In genomic region chr4:57065730-57066482, GRCh38 we compare ENCODE assay signal across 14 cellular contexts. TPM values are rescaled to one million over a fixed set of nuclear protein-coding genes. Genes with fewer than 3 reads are reported as not detected.
A peak's percentile ranks its signal among the peaks of the same experiment; 100 is the strongest.
DNase-seq lines count a peak whose midpoint lies in the region; ATAC-seq and TF ChIP-seq lines count a peak whose summit lies in the region.
"Had no signal": no experiment of that assay in that cellular context is flagged by ENCODE, and none has a peak within 500 bp of the region (broad histone marks: within the 10 kb centered on the region; RNA-seq: fewer than 3 reads in every experiment).

No MANE protein-coding gene starts in this region.

- no peak overlapping the region for H3K27ac Mint-ChIP-seq in CD4-positive, alpha-beta T cell
- H3K27ac Mint-ChIP-seq: activated CD4-positive, alpha-beta T cell treated with anti-CD3 and anti-CD28 coated beads, Interleukin-2, amount 10 ng/mL, durations not matched to agents 24 days and 14 days had no signal

- H3K9me3 ChIP-seq in prostate gland (no peaks in the 10 kb centered on the region), HAP-1 (no peaks in the 10 kb centered on the region)
- no peaks in the 10 kb centered on the region for H3K9me3 ChIP-seq in CD4-positive, alpha-beta T cell (ENCODE audit: control insufficient read depth, low read length)

- peaks cover 7% of the 10 kb centered on the region for H3K27me3 Mint-ChIP-seq in CD4-positive, alpha-beta T cell

- H3K4me1 ChIP-seq in prostate gland (replicated peaks): no peaks in the 10 kb centered on the region
- H3K4me1 ChIP-seq in HAP-1: no peaks in the 10 kb centered on the region

- DNase-seq in left cardiac atrium (no peak), Right ventricle myocardium inferior (ENCODE audit: missing footprints) (no peak), fibroblast of pulmonary artery (ENCODE audit: low read depth) (no peak), prostate gland (ENCODE audit: low spot score) (no peak), SIG-M5 (lab: John Stamatoyannopoulos, UW) (no peak), HAP-1 (ENCODE audit: low spot score in 2 of 2) (no peak)
- DNase-seq in activated effector memory CD4-positive, alpha-beta T cell treated with Interleukin-2 at 50 U/mL for 16 hours: no peak
- no peak for DNase-seq in CD4-positive, alpha-beta T cell
- DNase-seq: activated CD4-positive, alpha-beta T cell treated with anti-CD3 and anti-CD28 coated beads, Interleukin-2, amount 10 ng/mL, durations not matched to agents 24 days and 14 days; activated gamma-delta T cell treated with Interleukin-2 at 50 U/mL for 16 hours; midbrain; NCI-H510A treated with DMSO at 0.1 percent for 48 hours; stimulated activated CD8-positive, alpha-beta memory T cell treated with anti-CD3 and anti-CD28 coated beads, Interleukin-4, amount 100 ng/mL, for 48 hours had no signal

- POLR2A ChIA-PET in CD4-positive, alpha-beta T cell (lab: Charles Lee): interaction anchor here (0.5 kb wide), 1 partner anchor 8 kb away, joined by 3 read pairs; no protein-coding TSS in a partner anchor

- no peaks in the 10 kb centered on the region for H3K36me3 Mint-ChIP-seq in CD4-positive, alpha-beta T cell (ENCODE audit: low read depth)

- in situ Hi-C loops in HAP-1 (cut with MboI; ENCODE audit: low sequenced_read_pairs): no loop called here

- no peaks in the 10 kb centered on the region for H3K27me3 ChIP-seq in prostate gland (replicated peaks; ENCODE audit: insufficient read depth)
- peaks cover 3% of the 10 kb centered on the region for H3K27me3 ChIP-seq in HAP-1 (ENCODE audit: low read depth)
- no peaks in the 10 kb centered on the region for H3K27me3 ChIP-seq in CD4-positive, alpha-beta T cell (ENCODE audit: control insufficient read depth, insufficient read depth, low read length)
- H3K27me3 ChIP-seq: hepatocyte had no signal

- no peaks in the 10 kb centered on the region for H3K36me3 ChIP-seq in prostate gland
- no peaks in the 10 kb centered on the region for H3K36me3 ChIP-seq in HAP-1 (replicated peaks)

- intact Hi-C loops in left cardiac atrium (cut with DNase I): no loop called here
- intact Hi-C loops in Right ventricle myocardium inferior (cut with DNase I): loop anchor here (5.0 kb wide), 1 partner anchor 36 kb away; no protein-coding TSS in a partner anchor
- intact Hi-C loops in prostate gland (cut with DNase I): loop anchor here (1.0 kb wide), 1 partner anchor 33 kb away; no protein-coding TSS in a partner anchor
- intact Hi-C loops in CD4-positive, alpha-beta T cell (cut with DNase I, micrococcal nuclease): no loop called here

- no peak for TF ChIP-seq POLR2A in prostate gland (IDR thresholded peaks at IDR 0.05)

- no peaks in the 10 kb centered on the region for H3K4me1 Mint-ChIP-seq in CD4-positive, alpha-beta T cell (ENCODE audit: low read depth)
- H3K4me1 Mint-ChIP-seq: activated CD4-positive, alpha-beta T cell treated with anti-CD3 and anti-CD28 coated beads, Interleukin-2, amount 10 ng/mL, durations not matched to agents 24 days and 14 days had no signal

- peak overlapping the region; percentile 22 to 59 for H3K27ac ChIP-seq in prostate gland
- no peak overlapping the region for H3K27ac ChIP-seq in CD4-positive, alpha-beta T cell (ENCODE audit: low read depth, low read length)
- H3K27ac ChIP-seq: hepatocyte had no signal

- H3K4me3 ChIP-seq in fibroblast of pulmonary artery (replicated peaks; ENCODE audit: low read depth, low read length) (peak overlapping the region; percentile 19), prostate gland (no peak overlapping the region), HAP-1 (no peak overlapping the region)
- H3K4me3 ChIP-seq: hepatocyte had no signal

- TF ChIP-seq CTCF in fibroblast of pulmonary artery (IDR thresholded peaks at IDR 0.05; ENCODE audit: low read length, missing control alignments) (no peak), prostate gland (IDR thresholded peaks at IDR 0.05) (no peak)
- TF ChIP-seq CTCF in CD4-positive, alpha-beta T cell (IDR thresholded peaks at IDR 0.05): no peak

- no peaks in the 10 kb centered on the region for H3K9me3 Mint-ChIP-seq in CD4-positive, alpha-beta T cell
- H3K9me3 Mint-ChIP-seq: activated CD4-positive, alpha-beta T cell treated with anti-CD3 and anti-CD28 coated beads, Interleukin-2, amount 10 ng/mL, durations not matched to agents 24 days and 14 days had no signal

- WGBS in prostate gland: 85% methylated on average over 5 of the region's 5 CpGs

- ATAC-seq in left cardiac atrium (peak; percentile 7 to 10), Right ventricle myocardium inferior (no peak)
- no peak for ATAC-seq in CD4-positive, alpha-beta T cell (ENCODE audit: poor library complexity)

- CTCF ChIA-PET in CD4-positive, alpha-beta T cell (lab: Charles Lee): no interaction called here

- no peak overlapping the region for H3K4me3 Mint-ChIP-seq in CD4-positive, alpha-beta T cell
- H3K4me3 Mint-ChIP-seq: activated CD4-positive, alpha-beta T cell treated with anti-CD3 and anti-CD28 coated beads, Interleukin-2, amount 10 ng/mL, durations not matched to agents 24 days and 14 days had no signal

RNA-seq across cellular contexts. Expression of gene IGFBP7, which starts 44.3 kb away (rescaled TPM):
- 100 to 1,000 TPM; 580 to 792 TPM for total RNA-seq in left cardiac atrium
- total RNA-seq in Right ventricle myocardium inferior: 862 TPM
- total RNA-seq in prostate gland: 1,000 to 10,000 TPM in 1 of 2 donors, 100 to 1,000 TPM in 1; 322 to 1,366 TPM
- under 1 TPM in 1 of 2 experiments, not detected in 1; 0.45 TPM for total RNA-seq in CD4-positive, alpha-beta T cell
- total RNA-seq: activated CD4-positive, alpha-beta T cell treated with anti-CD3 and anti-CD28 coated beads, Interleukin-2, amount 10 ng/mL, durations not matched to agents 24 days and 14 days had no signal

Comparison
In these comparisons a context has a peak if more than half of its experiments do, and no peak if none do; other contexts are left out.
1. ATAC-seq: peak in left cardiac atrium (2 of 2); none in Right ventricle myocardium inferior (single experiment) and CD4-positive, alpha-beta T cell (single experiment).
2. intact Hi-C loops: an anchor here in Right ventricle myocardium inferior (5.0 kb wide) and prostate gland (1.0 kb wide); none called in left cardiac atrium and CD4-positive, alpha-beta T cell.
3. RNA of gene IGFBP7, which starts 44.3 kb away (total RNA-seq): 322 to 1,366 TPM in prostate gland, 862 TPM in Right ventricle myocardium inferior (single experiment) and 580 to 792 TPM in left cardiac atrium; 0.45 TPM in CD4-positive, alpha-beta T cell; every median in the first group is over 100 times any median in the second.